In genomic region chr6:109455502-109456282, GRCh38 we compare ENCODE assay signal across 8 cellular contexts. TPM values are rescaled to one million over a fixed set of nuclear protein-coding genes. Genes with fewer than 3 reads are reported as not detected.
DNase-seq lines count a peak whose midpoint lies in the region; ATAC-seq and TF ChIP-seq lines count a peak whose summit lies in the region.

A gene with protein sequence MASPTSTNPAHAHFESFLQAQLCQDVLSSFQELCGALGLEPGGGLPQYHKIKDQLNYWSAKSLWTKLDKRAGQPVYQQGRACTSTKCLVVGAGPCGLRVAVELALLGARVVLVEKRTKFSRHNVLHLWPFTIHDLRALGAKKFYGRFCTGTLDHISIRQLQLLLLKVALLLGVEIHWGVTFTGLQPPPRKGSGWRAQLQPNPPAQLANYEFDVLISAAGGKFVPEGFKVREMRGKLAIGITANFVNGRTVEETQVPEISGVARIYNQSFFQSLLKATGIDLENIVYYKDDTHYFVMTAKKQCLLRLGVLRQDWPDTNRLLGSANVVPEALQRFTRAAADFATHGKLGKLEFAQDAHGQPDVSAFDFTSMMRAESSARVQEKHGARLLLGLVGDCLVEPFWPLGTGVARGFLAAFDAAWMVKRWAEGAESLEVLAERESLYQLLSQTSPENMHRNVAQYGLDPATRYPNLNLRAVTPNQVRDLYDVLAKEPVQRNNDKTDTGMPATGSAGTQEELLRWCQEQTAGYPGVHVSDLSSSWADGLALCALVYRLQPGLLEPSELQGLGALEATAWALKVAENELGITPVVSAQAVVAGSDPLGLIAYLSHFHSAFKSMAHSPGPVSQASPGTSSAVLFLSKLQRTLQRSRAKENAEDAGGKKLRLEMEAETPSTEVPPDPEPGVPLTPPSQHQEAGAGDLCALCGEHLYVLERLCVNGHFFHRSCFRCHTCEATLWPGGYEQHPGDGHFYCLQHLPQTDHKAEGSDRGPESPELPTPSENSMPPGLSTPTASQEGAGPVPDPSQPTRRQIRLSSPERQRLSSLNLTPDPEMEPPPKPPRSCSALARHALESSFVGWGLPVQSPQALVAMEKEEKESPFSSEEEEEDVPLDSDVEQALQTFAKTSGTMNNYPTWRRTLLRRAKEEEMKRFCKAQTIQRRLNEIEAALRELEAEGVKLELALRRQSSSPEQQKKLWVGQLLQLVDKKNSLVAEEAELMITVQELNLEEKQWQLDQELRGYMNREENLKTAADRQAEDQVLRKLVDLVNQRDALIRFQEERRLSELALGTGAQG (minus strand): TSS chr6:109455772. CDS start chr6:109454196, 1,576 bp downstream.

- H3K9me2 ChIP-seq in neural cell (ENCODE audit: insufficient read depth, low read length), result no peaks in the 10 kb centered on the region

- H3K27me3 ChIP-seq in Peyer's patch (no peaks in the 10 kb centered on the region), neural cell (ENCODE audit: insufficient read depth, low read depth, low read length) (no peaks in the 10 kb centered on the region), suprapubic skin (no peaks in the 10 kb centered on the region)

- TF ChIP-seq EP300 in neural cell (conservative IDR thresholded peaks at IDR 0.05; ENCODE audit: poor library complexity, severe bottlenecking) (no peak), suprapubic skin (IDR thresholded peaks at IDR 0.05) (no peak)

- H2AFZ ChIP-seq in neural cell (ENCODE audit: low read depth, low read length), result peak within 1 kb of the TSS; percentile 97

- peaks cover 8% of the 10 kb centered on the region for H3K79me2 ChIP-seq in neural cell (replicated peaks; ENCODE audit: insufficient read depth, low read length)

- TF ChIP-seq RAD21 in neural cell (conservative IDR thresholded peaks at IDR 0.05), result no peak

- peak within 1 kb of the TSS; percentile 92 to 98 (median 94) for H3K27ac ChIP-seq in Peyer's patch
- H3K27ac ChIP-seq in neural cell (ENCODE audit: low read length), result peak within 1 kb of the TSS; percentile 77
- H3K27ac ChIP-seq in suprapubic skin, result peak within 1 kb of the TSS; percentile 70

- TF ChIP-seq POLR2A in Peyer's patch (IDR thresholded peaks at IDR 0.05) (peak; percentile 71 to 75), suprapubic skin (IDR thresholded peaks at IDR 0.05) (peak in 1 of 2 donors; percentile 36)

- H3K9me3 ChIP-seq in Peyer's patch, result no peaks in the 10 kb centered on the region
- no peaks in the 10 kb centered on the region for H3K9me3 ChIP-seq in neural cell (ENCODE audit: low read length)
- H3K9me3 ChIP-seq in suprapubic skin, result no peaks in the 10 kb centered on the region

- TF ChIP-seq CTCF in Peyer's patch (IDR thresholded peaks at IDR 0.05) (peak; percentile 27 to 70 (median 50)), fibroblast of the aortic adventitia (IDR thresholded peaks at IDR 0.05; ENCODE audit: insufficient read depth, low read length) (peak; percentile 43), neural cell (IDR thresholded peaks at IDR 0.05; ENCODE audit: poor library complexity, severe bottlenecking) (peak; percentile 70), suprapubic skin (IDR thresholded peaks at IDR 0.05) (peak in 1 of 2 donors; percentile 37)

- H3K4me3 ChIP-seq in Peyer's patch, result peak within 1 kb of the TSS; percentile 68 to 79 (median 72)
- H3K4me3 ChIP-seq in fibroblast of the aortic adventitia (ENCODE audit: low read depth, low read length), result peak within 1 kb of the TSS; percentile 88
- H3K4me3 ChIP-seq in neural cell (ENCODE audit: low read length), result peak within 1 kb of the TSS; percentile 97
- H3K4me3 ChIP-seq in suprapubic skin, result peak within 1 kb of the TSS; percentile 56

- ATAC-seq in GM19438 (IDR thresholded peaks at IDR 0.05; ENCODE audit: low read depth, unreplicated experiment) (peak; percentile 52), HG03558 (IDR thresholded peaks at IDR 0.05; ENCODE audit: extremely low read depth, unreplicated experiment) (peak; percentile 41)

- no peaks in the 10 kb centered on the region for H3F3A ChIP-seq in neural cell (ENCODE audit: insufficient read depth, low read length, poor library complexity, severe bottlenecking)

- no peaks in the 10 kb centered on the region for H4K20me1 ChIP-seq in neural cell (ENCODE audit: insufficient read depth)

- H3K4me1 ChIP-seq in Peyer's patch (peaks cover 0 to 34% (median 24%) of the 10 kb centered on the region in 4 donors), suprapubic skin (peaks cover 49% of the 10 kb centered on the region)

- DNase-seq in COR-L47 (lab: John Stamatoyannopoulos, UW), result peak; percentile 42
- DNase-seq in Peyer's patch, result peak; percentile 87 to 94 (median 93)
- peak; percentile 41 to 59 for DNase-seq in activated T-helper 1 cell treated with anti-CD3 and anti-CD28 coated beads, Interleukin-2, amount 50 U/mL, for 16 hours (ENCODE audit: low read depth in 1 of 2, low spot score in 1 of 2)
- peak; percentile 60 for DNase-seq in fibroblast of the aortic adventitia (ENCODE audit: low read depth)
- DNase-seq in suprapubic skin (ENCODE audit: low spot score in 2 of 2), result peak; percentile 85 to 89

- H3K36me3 ChIP-seq in Peyer's patch (peaks cover 0 to 27% (median 0%) of the 10 kb centered on the region in 3 donors), neural cell (ENCODE audit: insufficient read depth, low read length) (no peaks in the 10 kb centered on the region), suprapubic skin (peaks cover 10% of the 10 kb centered on the region)

- peak within 1 kb of the TSS; percentile 88 for H3K4me2 ChIP-seq in neural cell (ENCODE audit: low read length)

- H3K9ac ChIP-seq in neural cell (ENCODE audit: low read length), result peak within 1 kb of the TSS; percentile 94

- WGBS in suprapubic skin, result 0% methylated on average over 4 of the region's 85 CpGs

TF ChIP-seq in neural cell, 6 proteins besides CTCF, POLR2A, EP300 and RAD21:
- peak; percentile 86 for TF ChIP-seq POLR2AphosphoS5 (IDR thresholded peaks at IDR 0.05)
- peak; percentile 57 for TF ChIP-seq MXI1 (conservative IDR thresholded peaks at IDR 0.05; ENCODE audit: poor library complexity, severe bottlenecking)
- TF ChIP-seq EZH2 (IDR thresholded peaks at IDR 0.05; ENCODE audit: borderline replicate concordance, insufficient read depth, low read length, poor library complexity, severe bottlenecking), result no peak
- TF ChIP-seq, protein P1, sequence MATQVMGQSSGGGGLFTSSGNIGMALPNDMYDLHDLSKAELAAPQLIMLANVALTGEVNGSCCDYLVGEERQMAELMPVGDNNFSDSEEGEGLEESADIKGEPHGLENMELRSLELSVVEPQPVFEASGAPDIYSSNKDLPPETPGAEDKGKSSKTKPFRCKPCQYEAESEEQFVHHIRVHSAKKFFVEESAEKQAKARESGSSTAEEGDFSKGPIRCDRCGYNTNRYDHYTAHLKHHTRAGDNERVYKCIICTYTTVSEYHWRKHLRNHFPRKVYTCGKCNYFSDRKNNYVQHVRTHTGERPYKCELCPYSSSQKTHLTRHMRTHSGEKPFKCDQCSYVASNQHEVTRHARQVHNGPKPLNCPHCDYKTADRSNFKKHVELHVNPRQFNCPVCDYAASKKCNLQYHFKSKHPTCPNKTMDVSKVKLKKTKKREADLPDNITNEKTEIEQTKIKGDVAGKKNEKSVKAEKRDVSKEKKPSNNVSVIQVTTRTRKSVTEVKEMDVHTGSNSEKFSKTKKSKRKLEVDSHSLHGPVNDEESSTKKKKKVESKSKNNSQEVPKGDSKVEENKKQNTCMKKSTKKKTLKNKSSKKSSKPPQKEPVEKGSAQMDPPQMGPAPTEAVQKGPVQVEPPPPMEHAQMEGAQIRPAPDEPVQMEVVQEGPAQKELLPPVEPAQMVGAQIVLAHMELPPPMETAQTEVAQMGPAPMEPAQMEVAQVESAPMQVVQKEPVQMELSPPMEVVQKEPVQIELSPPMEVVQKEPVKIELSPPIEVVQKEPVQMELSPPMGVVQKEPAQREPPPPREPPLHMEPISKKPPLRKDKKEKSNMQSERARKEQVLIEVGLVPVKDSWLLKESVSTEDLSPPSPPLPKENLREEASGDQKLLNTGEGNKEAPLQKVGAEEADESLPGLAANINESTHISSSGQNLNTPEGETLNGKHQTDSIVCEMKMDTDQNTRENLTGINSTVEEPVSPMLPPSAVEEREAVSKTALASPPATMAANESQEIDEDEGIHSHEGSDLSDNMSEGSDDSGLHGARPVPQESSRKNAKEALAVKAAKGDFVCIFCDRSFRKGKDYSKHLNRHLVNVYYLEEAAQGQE (IDR thresholded peaks at IDR 0.05; ENCODE audit: borderline replicate concordance), result no peak
- TF ChIP-seq SMC3 (conservative IDR thresholded peaks at IDR 0.05; ENCODE audit: poor library complexity), result no peak
- TF ChIP-seq TAF1 (IDR thresholded peaks at IDR 0.05; ENCODE audit: low read depth), result peak; percentile 26

RNA-seq across cellular contexts. Expression of the gene that starts here (rescaled TPM):
- total RNA-seq in Peyer's patch, result 100 to 1,000 TPM; 154 to 291 (median 223) TPM
- total RNA-seq in fibroblast of the aortic adventitia (ENCODE audit: low replicate concordance), result 21.7 and 48.1 TPM in 2 replicates
- 54.2 and 80.1 TPM in 2 replicates for polyA plus RNA-seq in neural cell
- 39.6 and 44.6 TPM in 2 replicates for polyA minus RNA-seq in neural cell
- 10 to 100 TPM; 22.0 to 45.9 (median 28.8) TPM for total RNA-seq in suprapubic skin

Comparison
In these comparisons a context has a peak if more than half of its experiments do, and no peak if none do; other contexts are left out.
1. Peak in every context shown above with its lines: DNase-seq, ATAC-seq, H3K4me3 ChIP-seq and H3K27ac ChIP-seq.
2. DNase-seq: peak in every context shown above with its lines; median percentile 93 in Peyer's patch; 87 in suprapubic skin; 60 in fibroblast of the aortic adventitia; 50 in activated T-helper 1 cell treated with anti-CD3 and anti-CD28 coated beads, Interleukin-2, amount 50 U/mL, for 16 hours; 42 in COR-L47.